In the genomic region with DNA sequence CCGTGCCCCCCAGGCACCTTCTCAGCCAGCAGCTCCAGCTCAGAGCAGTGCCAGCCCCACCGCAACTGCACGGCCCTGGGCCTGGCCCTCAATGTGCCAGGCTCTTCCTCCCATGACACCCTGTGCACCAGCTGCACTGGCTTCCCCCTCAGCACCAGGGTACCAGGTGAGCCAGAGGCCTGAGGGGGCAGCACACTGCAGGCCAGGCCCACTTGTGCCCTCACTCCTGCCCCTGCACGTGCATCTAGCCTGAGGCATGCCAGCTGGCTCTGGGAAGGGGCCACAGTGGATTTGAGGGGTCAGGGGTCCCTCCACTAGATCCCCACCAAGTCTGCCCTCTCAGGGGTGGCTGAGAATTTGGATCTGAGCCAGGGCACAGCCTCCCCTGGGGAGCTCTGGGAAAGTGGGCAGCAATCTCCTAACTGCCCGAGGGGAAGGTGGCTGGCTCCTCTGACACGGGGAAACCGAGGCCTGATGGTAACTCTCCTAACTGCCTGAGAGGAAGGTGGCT, we compare ENCODE assay signal across 1 cellular context.
TF ChIP-seq lines count a peak whose summit lies in the region.

No MANE protein-coding gene starts in this region.

TF ChIP-seq in HepG2, 621 proteins besides CTCF, POLR2A, EP300 and RAD21 (continued from another document and continues in another):
- TF ChIP-seq, protein P1, sequence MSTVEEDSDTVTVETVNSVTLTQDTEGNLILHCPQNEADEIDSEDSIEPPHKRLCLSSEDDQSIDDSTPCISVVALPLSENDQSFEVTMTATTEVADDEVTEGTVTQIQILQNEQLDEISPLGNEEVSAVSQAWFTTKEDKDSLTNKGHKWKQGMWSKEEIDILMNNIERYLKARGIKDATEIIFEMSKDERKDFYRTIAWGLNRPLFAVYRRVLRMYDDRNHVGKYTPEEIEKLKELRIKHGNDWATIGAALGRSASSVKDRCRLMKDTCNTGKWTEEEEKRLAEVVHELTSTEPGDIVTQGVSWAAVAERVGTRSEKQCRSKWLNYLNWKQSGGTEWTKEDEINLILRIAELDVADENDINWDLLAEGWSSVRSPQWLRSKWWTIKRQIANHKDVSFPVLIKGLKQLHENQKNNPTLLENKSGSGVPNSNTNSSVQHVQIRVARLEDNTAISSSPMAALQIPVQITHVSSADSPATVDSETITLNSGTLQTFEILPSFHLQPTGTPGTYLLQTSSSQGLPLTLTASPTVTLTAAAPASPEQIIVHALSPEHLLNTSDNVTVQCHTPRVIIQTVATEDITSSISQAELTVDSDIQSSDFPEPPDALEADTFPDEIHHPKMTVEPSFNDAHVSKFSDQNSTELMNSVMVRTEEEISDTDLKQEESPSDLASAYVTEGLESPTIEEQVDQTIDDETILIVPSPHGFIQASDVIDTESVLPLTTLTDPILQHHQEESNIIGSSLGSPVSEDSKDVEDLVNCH (CRISPR knock-in tag; IDR thresholded peaks at IDR 0.05), result no peak
- TF ChIP-seq ZNF274 (CRISPR knock-in tag; IDR thresholded peaks at IDR 0.05) (peak; percentile 68; the same call in 1 of the 2 replicates), ZNF788 (CRISPR knock-in tag; IDR thresholded peaks at IDR 0.05; ENCODE audit: borderline replicate concordance) (no peak), SIX1 (CRISPR knock-in tag; IDR thresholded peaks at IDR 0.05; ENCODE audit: borderline replicate concordance) (no peak), ETS1 (CRISPR knock-in tag; IDR thresholded peaks at IDR 0.05) (no peak), ZNF142 (CRISPR knock-in tag; IDR thresholded peaks at IDR 0.05) (0 out of 2 replicates have a peak, but pooled peaks have one; percentile 17), IKZF5 (CRISPR knock-in tag; IDR thresholded peaks at IDR 0.05) (no peak), TOE1 (CRISPR knock-in tag; IDR thresholded peaks at IDR 0.05) (no peak), ZNF160 (CRISPR knock-in tag; IDR thresholded peaks at IDR 0.05) (no peak), ZNF414 (CRISPR knock-in tag; IDR thresholded peaks at IDR 0.05) (peak; percentile 19; the same call in 1 of the 2 replicates), STAT5B (CRISPR knock-in tag; IDR thresholded peaks at IDR 0.05) (no peak), GATAD1 (CRISPR knock-in tag; IDR thresholded peaks at IDR 0.05) (no peak)
- TF ChIP-seq, protein P2, sequence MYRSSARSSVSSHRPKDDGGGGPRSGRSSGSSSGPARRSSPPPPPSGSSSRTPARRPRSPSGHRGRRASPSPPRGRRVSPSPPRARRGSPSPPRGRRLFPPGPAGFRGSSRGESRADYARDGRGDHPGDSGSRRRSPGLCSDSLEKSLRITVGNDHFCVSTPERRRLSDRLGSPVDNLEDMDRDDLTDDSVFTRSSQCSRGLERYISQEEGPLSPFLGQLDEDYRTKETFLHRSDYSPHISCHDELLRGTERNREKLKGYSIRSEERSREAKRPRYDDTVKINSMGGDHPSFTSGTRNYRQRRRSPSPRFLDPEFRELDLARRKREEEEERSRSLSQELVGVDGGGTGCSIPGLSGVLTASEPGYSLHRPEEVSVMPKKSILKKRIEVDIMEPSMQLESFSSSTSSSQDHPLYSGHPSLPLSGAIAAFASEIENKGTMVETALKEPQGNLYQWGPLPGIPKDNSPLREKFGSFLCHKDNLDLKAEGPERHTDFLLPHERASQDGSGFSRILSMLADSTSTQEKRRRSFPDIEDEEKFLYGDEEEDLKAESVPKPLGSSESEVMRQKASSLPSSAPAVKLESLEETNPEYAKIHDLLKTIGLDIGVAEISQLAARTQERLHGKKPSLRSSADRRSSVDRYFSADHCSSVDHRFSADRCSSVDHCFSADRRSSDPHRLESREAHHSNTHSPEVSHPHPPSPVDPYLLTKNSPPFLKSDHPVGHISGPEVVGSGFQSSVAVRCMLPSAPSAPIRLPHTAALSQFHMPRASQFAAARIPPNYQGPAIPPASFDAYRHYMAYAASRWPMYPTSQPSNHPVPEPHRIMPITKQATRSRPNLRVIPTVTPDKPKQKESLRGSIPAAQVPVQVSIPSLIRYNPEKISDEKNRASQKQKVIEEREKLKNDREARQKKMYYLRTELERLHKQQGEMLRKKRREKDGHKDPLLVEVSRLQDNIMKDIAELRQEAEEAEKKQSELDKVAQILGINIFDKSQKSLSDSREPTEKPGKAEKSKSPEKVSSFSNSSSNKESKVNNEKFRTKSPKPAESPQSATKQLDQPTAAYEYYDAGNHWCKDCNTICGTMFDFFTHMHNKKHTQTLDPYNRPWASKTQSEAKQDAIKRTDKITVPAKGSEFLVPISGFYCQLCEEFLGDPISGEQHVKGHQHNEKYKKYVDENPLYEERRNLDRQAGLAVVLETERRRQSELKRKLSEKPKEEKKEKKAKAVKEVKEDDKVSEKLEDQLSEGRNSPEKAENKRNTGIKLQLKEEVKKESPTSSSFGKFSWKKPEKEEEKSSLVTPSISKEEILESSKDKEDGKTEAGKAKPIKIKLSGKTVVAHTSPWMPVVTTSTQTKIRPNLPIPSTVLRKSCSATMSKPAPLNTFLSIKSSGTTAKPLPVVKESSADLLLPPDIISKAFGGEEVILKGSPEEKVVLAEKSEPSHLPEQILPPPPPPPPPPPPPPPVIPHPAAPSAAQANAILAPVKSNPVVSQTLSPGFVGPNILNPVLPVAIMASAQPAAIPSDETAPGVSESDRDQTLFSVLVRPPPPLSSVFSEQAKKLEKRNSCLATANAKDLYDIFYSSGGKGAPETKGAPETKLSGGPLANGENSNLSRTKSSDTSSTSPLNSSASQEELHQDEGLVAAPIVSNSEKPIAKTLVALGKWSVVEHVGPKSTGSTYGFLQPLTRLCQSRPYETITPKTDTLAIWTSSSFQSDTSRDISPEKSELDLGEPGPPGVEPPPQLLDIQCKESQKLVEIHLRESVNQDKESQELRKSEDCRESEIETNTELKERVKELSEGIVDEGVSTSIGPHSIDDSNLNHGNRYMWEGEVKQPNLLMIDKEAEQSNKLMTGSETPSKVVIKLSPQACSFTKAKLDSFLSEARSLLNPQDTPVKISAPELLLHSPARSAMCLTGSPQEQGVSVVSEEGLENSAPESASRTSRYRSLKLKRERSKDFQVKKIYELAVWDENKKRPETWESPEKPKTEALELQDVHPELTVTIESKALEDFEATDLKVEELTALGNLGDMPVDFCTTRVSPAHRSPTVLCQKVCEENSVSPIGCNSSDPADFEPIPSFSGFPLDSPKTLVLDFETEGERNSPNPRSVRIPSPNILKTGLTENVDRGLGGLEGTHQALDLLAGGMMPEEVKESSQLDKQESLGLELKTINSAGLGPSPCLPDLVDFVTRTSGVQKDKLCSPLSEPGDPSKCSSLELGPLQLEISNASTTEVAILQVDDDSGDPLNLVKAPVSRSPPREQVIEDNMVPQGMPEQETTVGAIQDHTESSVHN (CRISPR knock-in tag; IDR thresholded peaks at IDR 0.05), result 0 out of 2 replicates have a peak, but pooled peaks have one; percentile 15
- TF ChIP-seq, protein P3, sequence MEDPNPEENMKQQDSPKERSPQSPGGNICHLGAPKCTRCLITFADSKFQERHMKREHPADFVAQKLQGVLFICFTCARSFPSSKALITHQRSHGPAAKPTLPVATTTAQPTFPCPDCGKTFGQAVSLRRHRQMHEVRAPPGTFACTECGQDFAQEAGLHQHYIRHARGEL (CRISPR knock-in tag; IDR thresholded peaks at IDR 0.05), result no peak
- TF ChIP-seq, protein P4, sequence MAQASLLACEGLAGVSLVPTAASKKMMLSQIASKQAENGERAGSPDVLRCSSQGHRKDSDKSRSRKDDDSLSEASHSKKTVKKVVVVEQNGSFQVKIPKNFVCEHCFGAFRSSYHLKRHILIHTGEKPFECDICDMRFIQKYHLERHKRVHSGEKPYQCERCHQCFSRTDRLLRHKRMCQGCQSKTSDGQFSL (CRISPR knock-in tag; IDR thresholded peaks at IDR 0.05), result no peak
- TF ChIP-seq, protein P5, sequence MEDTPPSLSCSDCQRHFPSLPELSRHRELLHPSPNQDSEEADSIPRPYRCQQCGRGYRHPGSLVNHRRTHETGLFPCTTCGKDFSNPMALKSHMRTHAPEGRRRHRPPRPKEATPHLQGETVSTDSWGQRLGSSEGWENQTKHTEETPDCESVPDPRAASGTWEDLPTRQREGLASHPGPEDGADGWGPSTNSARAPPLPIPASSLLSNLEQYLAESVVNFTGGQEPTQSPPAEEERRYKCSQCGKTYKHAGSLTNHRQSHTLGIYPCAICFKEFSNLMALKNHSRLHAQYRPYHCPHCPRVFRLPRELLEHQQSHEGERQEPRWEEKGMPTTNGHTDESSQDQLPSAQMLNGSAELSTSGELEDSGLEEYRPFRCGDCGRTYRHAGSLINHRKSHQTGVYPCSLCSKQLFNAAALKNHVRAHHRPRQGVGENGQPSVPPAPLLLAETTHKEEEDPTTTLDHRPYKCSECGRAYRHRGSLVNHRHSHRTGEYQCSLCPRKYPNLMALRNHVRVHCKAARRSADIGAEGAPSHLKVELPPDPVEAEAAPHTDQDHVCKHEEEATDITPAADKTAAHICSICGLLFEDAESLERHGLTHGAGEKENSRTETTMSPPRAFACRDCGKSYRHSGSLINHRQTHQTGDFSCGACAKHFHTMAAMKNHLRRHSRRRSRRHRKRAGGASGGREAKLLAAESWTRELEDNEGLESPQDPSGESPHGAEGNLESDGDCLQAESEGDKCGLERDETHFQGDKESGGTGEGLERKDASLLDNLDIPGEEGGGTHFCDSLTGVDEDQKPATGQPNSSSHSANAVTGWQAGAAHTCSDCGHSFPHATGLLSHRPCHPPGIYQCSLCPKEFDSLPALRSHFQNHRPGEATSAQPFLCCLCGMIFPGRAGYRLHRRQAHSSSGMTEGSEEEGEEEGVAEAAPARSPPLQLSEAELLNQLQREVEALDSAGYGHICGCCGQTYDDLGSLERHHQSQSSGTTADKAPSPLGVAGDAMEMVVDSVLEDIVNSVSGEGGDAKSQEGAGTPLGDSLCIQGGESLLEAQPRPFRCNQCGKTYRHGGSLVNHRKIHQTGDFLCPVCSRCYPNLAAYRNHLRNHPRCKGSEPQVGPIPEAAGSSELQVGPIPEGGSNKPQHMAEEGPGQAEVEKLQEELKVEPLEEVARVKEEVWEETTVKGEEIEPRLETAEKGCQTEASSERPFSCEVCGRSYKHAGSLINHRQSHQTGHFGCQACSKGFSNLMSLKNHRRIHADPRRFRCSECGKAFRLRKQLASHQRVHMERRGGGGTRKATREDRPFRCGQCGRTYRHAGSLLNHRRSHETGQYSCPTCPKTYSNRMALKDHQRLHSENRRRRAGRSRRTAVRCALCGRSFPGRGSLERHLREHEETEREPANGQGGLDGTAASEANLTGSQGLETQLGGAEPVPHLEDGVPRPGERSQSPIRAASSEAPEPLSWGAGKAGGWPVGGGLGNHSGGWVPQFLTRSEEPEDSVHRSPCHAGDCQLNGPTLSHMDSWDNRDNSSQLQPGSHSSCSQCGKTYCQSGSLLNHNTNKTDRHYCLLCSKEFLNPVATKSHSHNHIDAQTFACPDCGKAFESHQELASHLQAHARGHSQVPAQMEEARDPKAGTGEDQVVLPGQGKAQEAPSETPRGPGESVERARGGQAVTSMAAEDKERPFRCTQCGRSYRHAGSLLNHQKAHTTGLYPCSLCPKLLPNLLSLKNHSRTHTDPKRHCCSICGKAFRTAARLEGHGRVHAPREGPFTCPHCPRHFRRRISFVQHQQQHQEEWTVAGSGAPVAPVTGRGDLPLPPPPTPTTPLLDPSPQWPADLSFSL (CRISPR knock-in tag; IDR thresholded peaks at IDR 0.05), result no peak
